In genomic region chr19:21328885-21329605, GRCh38 we compare ENCODE assay signal across 8 cellular contexts. TPM values are rescaled to one million over a fixed set of nuclear protein-coding genes. Genes with fewer than 3 reads are reported as not detected.
DNase-seq lines count a peak whose midpoint lies in the region; ATAC-seq and TF ChIP-seq lines count a peak whose summit lies in the region.

Gene ZNF708, minus strand, starts transcription at chr19:21329410. Its CDS starts 198 bp downstream, at chr19:21329212.

- DNase-seq in AG09309 (ENCODE audit: low read depth) (peak; percentile 71), NCI-H446 treated with DMSO at 0.1 percent for 48 hours (lab: John Stamatoyannopoulos, UW) (peak; percentile 89), cerebellum (ENCODE audit: low spot score) (peak; percentile 93), kidney glomerular epithelial cell (lab: John Stamatoyannopoulos, UW) (peak; percentile 81)
- DNase-seq in activated CD4-positive, alpha-beta T cell treated with anti-CD3 and anti-CD28 coated beads for 1 hour, result peak; percentile 60
- DNase-seq in stimulated activated CD4-positive, alpha-beta T cell treated with anti-CD3 and anti-CD28 coated beads, Interleukin-1b, Interleukin-23, amount 100 ng/mL, for 1 hour (ENCODE audit: low read depth in 2 of 2), result peak; percentile 24 to 41

- no peak for TF ChIP-seq CTCF in AG09309 (IDR thresholded peaks at IDR 0.05; ENCODE audit: control insufficient read depth, insufficient read depth, low read depth, low read length, missing control alignments)

- peak within 1 kb of the TSS; percentile 66 for H3K4me3 ChIP-seq in AG09309 (ENCODE audit: control insufficient read depth, low read depth, low read length)

- ATAC-seq in GM19025 (IDR thresholded peaks at IDR 0.05; ENCODE audit: low read depth, unreplicated experiment), result peak; percentile 99
- peak; percentile 99 for ATAC-seq in HG03342 (IDR thresholded peaks at IDR 0.05; ENCODE audit: unreplicated experiment)

RNA-seq across cellular contexts. Expression of gene ZNF708, which starts in this region (rescaled TPM):
- 48.3 TPM for total RNA-seq in cerebellum

Comparison
In these comparisons a context has a peak if more than half of its experiments do, and no peak if none do; other contexts are left out.
1. Peak in every context shown above with its lines: DNase-seq, ATAC-seq and H3K4me3 ChIP-seq.
2. DNase-seq: peak in every context shown above with its lines; median percentile 93 in cerebellum; 89 in NCI-H446 treated with DMSO at 0.1 percent for 48 hours; 81 in kidney glomerular epithelial cell; 71 in AG09309; 60 in activated CD4-positive, alpha-beta T cell treated with anti-CD3 and anti-CD28 coated beads for 1 hour; 32 in stimulated activated CD4-positive, alpha-beta T cell treated with anti-CD3 and anti-CD28 coated beads, Interleukin-1b, Interleukin-23, amount 100 ng/mL, for 1 hour.